ENCODE assay signal across 8 cellular contexts in genomic region chr6:42979523-42980177, GRCh38. TPM values are rescaled to one million over a fixed set of nuclear protein-coding genes. Genes with fewer than 3 reads are reported as not detected.
DNase-seq lines count a peak whose midpoint lies in the region; ATAC-seq and TF ChIP-seq lines count a peak whose summit lies in the region.

No MANE protein-coding gene starts in this region.

- POLR2A ChIA-PET in WTC11 (lab: Charles Lee), result interaction anchor here (0.6 to 1.9 kb wide), 10 partner anchors 14 to 73 kb away, joined by 3 to 11 read pairs (median 3); partner anchors contain the start of genes CNPY3 and GNMT

- CTCF ChIA-PET in WTC11 (lab: Charles Lee), result interaction anchor here (1.1 to 3.7 kb wide), 10 partner anchors 11 to 164 kb away, joined by 3 to 19 read pairs (median 5); partner anchors contain the start of genes GNMT, KLHDC3 and MEA1

- H3K27ac Mint-ChIP-seq in WTC11 (peak overlapping the region; percentile 98), glutamatergic neuron (ENCODE audit: unreplicated experiment) (peak overlapping the region; percentile 85)

- peaks cover 22% of the 10 kb centered on the region for H3K4me1 Mint-ChIP-seq in WTC11
- peaks cover 10% of the 10 kb centered on the region for H3K4me1 Mint-ChIP-seq in glutamatergic neuron (ENCODE audit: low read depth, unreplicated experiment)

- H3K4me3 Mint-ChIP-seq in WTC11, result peak overlapping the region; percentile 91
- peak overlapping the region; percentile 96 for H3K4me3 Mint-ChIP-seq in glutamatergic neuron (ENCODE audit: unreplicated experiment)

- no peaks in the 10 kb centered on the region for H3K27me3 Mint-ChIP-seq in WTC11 (ENCODE audit: low read depth)
- peaks cover 5% of the 10 kb centered on the region for H3K27me3 Mint-ChIP-seq in glutamatergic neuron (ENCODE audit: unreplicated experiment)

- ATAC-seq in HG03139 (IDR thresholded peaks at IDR 0.05; ENCODE audit: unreplicated experiment) (peak; percentile 7), WTC11 (0 out of 2 replicates have a peak, but pooled peaks have one; percentile 0), HG02981 (IDR thresholded peaks at IDR 0.05; ENCODE audit: unreplicated experiment) (no peak), GM21381 (IDR thresholded peaks at IDR 0.05; ENCODE audit: unreplicated experiment) (no peak)

- TF ChIP-seq CTCF in WTC11 (IDR thresholded peaks at IDR 0.05), result no peak
- TF ChIP-seq CTCF in glutamatergic neuron (IDR thresholded peaks at IDR 0.05; ENCODE audit: partially characterized antibody, unreplicated experiment), result no peak

- H3K9me3 Mint-ChIP-seq in WTC11, result no peaks in the 10 kb centered on the region
- peaks cover 4% of the 10 kb centered on the region for H3K9me3 Mint-ChIP-seq in glutamatergic neuron (ENCODE audit: unreplicated experiment)

- DNase-seq in COLO829 (ENCODE audit: low spot score), result peak; percentile 56
- DNase-seq in WTC11 (ENCODE audit: low spot score), result no peak
- no peak for DNase-seq in glutamatergic neuron
- DNase-seq in renal cortical epithelial cell (ENCODE audit: low read depth), result peak; percentile 43
- DNase-seq in GM19240 (ENCODE audit: insufficient read length, low spot score), result no peak

- no peaks in the 10 kb centered on the region for H3K36me3 Mint-ChIP-seq in WTC11
- no peaks in the 10 kb centered on the region for H3K36me3 Mint-ChIP-seq in glutamatergic neuron (ENCODE audit: unreplicated experiment)

TF ChIP-seq in WTC11, 78 proteins besides CTCF, POLR2A, EP300 and RAD21:
- TF ChIP-seq MYBL2 (CRISPR knock-in tag; IDR thresholded peaks at IDR 0.05), result no peak
- TF ChIP-seq, protein P1, sequence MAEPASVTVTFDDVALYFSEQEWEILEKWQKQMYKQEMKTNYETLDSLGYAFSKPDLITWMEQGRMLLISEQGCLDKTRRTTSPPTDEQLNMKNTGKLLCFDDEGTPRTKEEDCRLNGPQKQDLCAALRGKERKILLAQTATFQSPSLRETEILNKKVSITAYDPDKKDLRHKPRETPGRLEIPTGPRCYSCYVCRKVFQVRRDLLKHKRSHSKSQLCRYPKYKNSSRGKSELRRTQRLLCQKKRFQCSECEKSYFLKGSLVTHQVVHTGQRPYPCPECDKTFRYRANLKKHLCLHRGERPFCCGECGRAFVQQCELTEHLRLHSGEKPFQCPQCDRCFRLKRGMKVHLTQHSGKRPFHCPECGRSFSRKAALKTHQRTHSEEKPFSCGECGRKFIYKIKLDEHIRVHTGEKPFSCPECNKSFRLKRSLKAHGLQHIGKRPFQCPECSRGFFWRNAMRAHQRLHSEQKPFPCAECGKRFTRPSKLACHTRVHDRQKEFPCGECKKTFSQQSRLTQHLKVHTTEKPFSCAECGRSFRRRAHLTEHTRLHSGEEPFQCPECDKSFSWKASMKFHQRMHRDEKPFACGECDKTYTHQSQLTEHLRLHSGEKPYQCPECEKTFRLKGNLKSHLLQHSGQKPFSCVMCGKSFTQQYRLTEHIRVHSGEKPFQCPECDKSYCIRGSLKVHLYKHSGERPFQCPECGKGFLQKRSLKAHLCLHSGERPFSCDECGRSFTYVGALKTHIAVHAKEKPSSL (CRISPR knock-in tag; conservative IDR thresholded peaks at IDR 0.05), result no peak
- TF ChIP-seq ATF3 (CRISPR knock-in tag; conservative IDR thresholded peaks at IDR 0.05), result no peak
- no peak for TF ChIP-seq FOXP4 (CRISPR knock-in tag; IDR thresholded peaks at IDR 0.05)
- TF ChIP-seq, protein P2, sequence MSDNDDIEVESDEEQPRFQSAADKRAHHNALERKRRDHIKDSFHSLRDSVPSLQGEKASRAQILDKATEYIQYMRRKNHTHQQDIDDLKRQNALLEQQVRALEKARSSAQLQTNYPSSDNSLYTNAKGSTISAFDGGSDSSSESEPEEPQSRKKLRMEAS (CRISPR knock-in tag; IDR thresholded peaks at IDR 0.05), result no peak
- TF ChIP-seq TEAD1 (CRISPR knock-in tag; IDR thresholded peaks at IDR 0.05), result no peak
- TF ChIP-seq STAT6 (CRISPR knock-in tag; conservative IDR thresholded peaks at IDR 0.05; ENCODE audit: low read depth), result no peak
- no peak for TF ChIP-seq ZNF512 (CRISPR knock-in tag; IDR thresholded peaks at IDR 0.05; ENCODE audit: borderline replicate concordance)
- no peak for TF ChIP-seq SMAD4 (CRISPR knock-in tag; IDR thresholded peaks at IDR 0.05)
- no peak for TF ChIP-seq TEAD4 (CRISPR knock-in tag; IDR thresholded peaks at IDR 0.05)
- no peak for TF ChIP-seq CREB1 (CRISPR knock-in tag; IDR thresholded peaks at IDR 0.05)
- no peak for TF ChIP-seq NFATC4 (CRISPR knock-in tag; IDR thresholded peaks at IDR 0.05)
- no peak for TF ChIP-seq NR2C2 (CRISPR knock-in tag; IDR thresholded peaks at IDR 0.05)
- TF ChIP-seq ZNF263 (CRISPR knock-in tag; IDR thresholded peaks at IDR 0.05; ENCODE audit: low read depth), result no peak
- no peak for TF ChIP-seq ZNF219 (CRISPR knock-in tag; IDR thresholded peaks at IDR 0.05; ENCODE audit: borderline replicate concordance)
- no peak for TF ChIP-seq ZNF416 (CRISPR knock-in tag; IDR thresholded peaks at IDR 0.05)

RNA-seq across cellular contexts. Expression of gene PEX6, which starts 0.7 kb away (rescaled TPM):
- total RNA-seq in WTC11 (2021), result 8.2 to 12.6 TPM (median 11.7 TPM) in 3 replicates
- total RNA-seq in glutamatergic neuron (ENCODE audit: unreplicated experiment), result 13.8 TPM
- 46.0 and 80.8 TPM in 2 replicates for total RNA-seq in renal cortical epithelial cell

RNA-seq across cellular contexts. Expression of gene PPP2R5D, which starts 4.7 kb away (rescaled TPM):
- 47.5 to 52.7 TPM (median 49.0 TPM) in 3 replicates for total RNA-seq in WTC11 (2021)
- 59.1 TPM for total RNA-seq in glutamatergic neuron (ENCODE audit: unreplicated experiment)
- total RNA-seq in renal cortical epithelial cell, result 42.9 and 47.8 TPM in 2 replicates

RNA-seq across cellular contexts. Expression of gene GNMT, which starts 19.1 kb away (rescaled TPM):
- total RNA-seq in WTC11 (2021), result 1.6 to 2.7 TPM (median 2.0 TPM) in 3 replicates
- total RNA-seq in glutamatergic neuron (ENCODE audit: unreplicated experiment), result 0.54 TPM
- 0.20 TPM in 1 of 2 replicates, not detected in the other for total RNA-seq in renal cortical epithelial cell

RNA-seq across cellular contexts. Expression of gene MEA1, which starts 34.1 kb away (rescaled TPM):
- total RNA-seq in WTC11 (2021), result 85.0 to 91.2 TPM (median 86.5 TPM) in 3 replicates
- total RNA-seq in glutamatergic neuron (ENCODE audit: unreplicated experiment), result 42.7 TPM
- total RNA-seq in renal cortical epithelial cell, result 38.3 and 46.9 TPM in 2 replicates

RNA-seq across cellular contexts. Expression of gene KLHDC3, which starts 34.4 kb away (rescaled TPM):
- total RNA-seq in WTC11 (2021) (157 to 172 TPM (median 169 TPM) in 3 replicates), glutamatergic neuron (ENCODE audit: unreplicated experiment) (119 TPM), renal cortical epithelial cell (60.7 and 111 TPM in 2 replicates)

Comparison
In these comparisons a context has a peak if more than half of its experiments do, and no peak if none do; other contexts are left out.
1. DNase-seq: peak in COLO829 (single experiment) and renal cortical epithelial cell (single experiment); none in WTC11 (single experiment), glutamatergic neuron (single experiment) and GM19240 (single experiment).
2. ATAC-seq: peak in HG03139 (single experiment) and WTC11 (single experiment); none in HG02981 (single experiment) and GM21381 (single experiment).